In the genomic region with DNA sequence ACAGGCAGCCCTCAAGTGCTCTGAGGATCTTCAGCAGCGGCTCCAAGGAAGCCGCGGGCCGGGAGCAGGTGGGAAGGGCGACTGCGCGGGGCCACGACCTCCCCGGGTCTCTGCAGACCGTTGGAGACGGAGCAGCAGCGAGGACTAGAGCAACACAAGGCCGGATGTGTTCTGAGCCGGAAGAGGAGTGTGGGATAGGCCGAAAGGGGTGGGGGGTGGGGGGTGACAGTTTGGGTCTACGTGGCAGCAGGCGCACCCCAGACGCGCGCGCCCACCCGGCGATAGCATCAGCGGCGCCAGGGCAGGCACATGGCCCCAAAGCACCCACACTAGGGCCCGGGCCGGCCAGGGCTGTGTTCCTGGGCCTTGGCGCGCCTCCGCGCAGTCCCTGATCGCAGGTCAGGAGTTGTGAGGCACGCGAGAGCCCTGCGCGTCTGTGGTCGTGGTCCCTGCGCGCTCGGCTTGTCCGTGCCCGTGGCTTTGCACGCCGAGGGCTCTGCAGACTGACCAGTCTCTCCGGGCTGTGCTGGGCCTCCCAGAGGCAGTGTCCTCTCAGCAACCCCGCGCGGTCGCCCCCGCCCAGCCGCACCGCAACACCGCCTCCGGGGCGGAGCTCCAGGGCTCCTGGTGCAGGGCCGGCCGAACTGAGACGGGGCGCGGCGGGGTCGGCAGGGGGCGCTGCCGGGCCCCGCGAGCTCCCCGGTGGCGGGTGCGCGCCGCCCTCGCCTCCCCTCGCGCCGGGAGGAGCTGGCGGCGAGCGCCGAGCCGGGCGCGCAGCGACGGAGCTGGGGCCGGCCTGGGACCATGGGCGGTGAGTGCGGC, we compare ENCODE assay signal across 1 cellular context.
TF ChIP-seq lines count a peak whose summit lies in the region.

A gene with protein sequence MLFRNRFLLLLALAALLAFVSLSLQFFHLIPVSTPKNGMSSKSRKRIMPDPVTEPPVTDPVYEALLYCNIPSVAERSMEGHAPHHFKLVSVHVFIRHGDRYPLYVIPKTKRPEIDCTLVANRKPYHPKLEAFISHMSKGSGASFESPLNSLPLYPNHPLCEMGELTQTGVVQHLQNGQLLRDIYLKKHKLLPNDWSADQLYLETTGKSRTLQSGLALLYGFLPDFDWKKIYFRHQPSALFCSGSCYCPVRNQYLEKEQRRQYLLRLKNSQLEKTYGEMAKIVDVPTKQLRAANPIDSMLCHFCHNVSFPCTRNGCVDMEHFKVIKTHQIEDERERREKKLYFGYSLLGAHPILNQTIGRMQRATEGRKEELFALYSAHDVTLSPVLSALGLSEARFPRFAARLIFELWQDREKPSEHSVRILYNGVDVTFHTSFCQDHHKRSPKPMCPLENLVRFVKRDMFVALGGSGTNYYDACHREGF (plus strand): TSS at position 725 of the 822 bp plus-strand sequence. CDS start 28,351 bp downstream, outside the sequence.

TF ChIP-seq in HepG2, 621 proteins besides CTCF, POLR2A, EP300 and RAD21 (continued from another document):
- TF ChIP-seq, protein P1, sequence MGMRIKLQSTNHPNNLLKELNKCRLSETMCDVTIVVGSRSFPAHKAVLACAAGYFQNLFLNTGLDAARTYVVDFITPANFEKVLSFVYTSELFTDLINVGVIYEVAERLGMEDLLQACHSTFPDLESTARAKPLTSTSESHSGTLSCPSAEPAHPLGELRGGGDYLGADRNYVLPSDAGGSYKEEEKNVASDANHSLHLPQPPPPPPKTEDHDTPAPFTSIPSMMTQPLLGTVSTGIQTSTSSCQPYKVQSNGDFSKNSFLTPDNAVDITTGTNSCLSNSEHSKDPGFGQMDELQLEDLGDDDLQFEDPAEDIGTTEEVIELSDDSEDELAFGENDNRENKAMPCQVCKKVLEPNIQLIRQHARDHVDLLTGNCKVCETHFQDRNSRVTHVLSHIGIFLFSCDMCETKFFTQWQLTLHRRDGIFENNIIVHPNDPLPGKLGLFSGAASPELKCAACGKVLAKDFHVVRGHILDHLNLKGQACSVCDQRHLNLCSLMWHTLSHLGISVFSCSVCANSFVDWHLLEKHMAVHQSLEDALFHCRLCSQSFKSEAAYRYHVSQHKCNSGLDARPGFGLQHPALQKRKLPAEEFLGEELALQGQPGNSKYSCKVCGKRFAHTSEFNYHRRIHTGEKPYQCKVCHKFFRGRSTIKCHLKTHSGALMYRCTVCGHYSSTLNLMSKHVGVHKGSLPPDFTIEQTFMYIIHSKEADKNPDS (CRISPR knock-in tag; IDR thresholded peaks at IDR 0.05), result no peak
- TF ChIP-seq ZNF672 (CRISPR knock-in tag; IDR thresholded peaks at IDR 0.05) (no peak), TSC22D2 (CRISPR knock-in tag; IDR thresholded peaks at IDR 0.05; ENCODE audit: borderline replicate concordance) (no peak), ZSCAN12 (CRISPR knock-in tag; IDR thresholded peaks at IDR 0.05) (no peak), ZNF446 (CRISPR knock-in tag; IDR thresholded peaks at IDR 0.05) (no peak), SRSF4 (IDR thresholded peaks at IDR 0.05; ENCODE audit: low read depth, low read length, poor library complexity, severe bottlenecking) (no peak), PAF1 (CRISPR knock-in tag; IDR thresholded peaks at IDR 0.05) (no peak), TOE1 (CRISPR knock-in tag; IDR thresholded peaks at IDR 0.05) (no peak), SMYD3 (CRISPR knock-in tag; IDR thresholded peaks at IDR 0.05) (no peak), STAG1 (CRISPR knock-in tag; IDR thresholded peaks at IDR 0.05) (peak; percentile 29; the same call in 1 of the 2 replicates)
- TF ChIP-seq, protein P2, sequence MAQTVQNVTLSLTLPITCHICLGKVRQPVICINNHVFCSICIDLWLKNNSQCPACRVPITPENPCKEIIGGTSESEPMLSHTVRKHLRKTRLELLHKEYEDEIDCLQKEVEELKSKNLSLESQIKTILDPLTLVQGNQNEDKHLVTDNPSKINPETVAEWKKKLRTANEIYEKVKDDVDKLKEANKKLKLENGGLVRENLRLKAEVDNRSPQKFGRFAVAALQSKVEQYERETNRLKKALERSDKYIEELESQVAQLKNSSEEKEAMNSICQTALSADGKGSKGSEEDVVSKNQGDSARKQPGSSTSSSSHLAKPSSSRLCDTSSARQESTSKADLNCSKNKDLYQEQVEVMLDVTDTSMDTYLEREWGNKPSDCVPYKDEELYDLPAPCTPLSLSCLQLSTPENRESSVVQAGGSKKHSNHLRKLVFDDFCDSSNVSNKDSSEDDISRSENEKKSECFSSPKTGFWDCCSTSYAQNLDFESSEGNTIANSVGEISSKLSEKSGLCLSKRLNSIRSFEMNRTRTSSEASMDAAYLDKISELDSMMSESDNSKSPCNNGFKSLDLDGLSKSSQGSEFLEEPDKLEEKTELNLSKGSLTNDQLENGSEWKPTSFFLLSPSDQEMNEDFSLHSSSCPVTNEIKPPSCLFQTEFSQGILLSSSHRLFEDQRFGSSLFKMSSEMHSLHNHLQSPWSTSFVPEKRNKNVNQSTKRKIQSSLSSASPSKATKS (CRISPR knock-in tag; IDR thresholded peaks at IDR 0.05), result no peak
- TF ChIP-seq, protein P3, sequence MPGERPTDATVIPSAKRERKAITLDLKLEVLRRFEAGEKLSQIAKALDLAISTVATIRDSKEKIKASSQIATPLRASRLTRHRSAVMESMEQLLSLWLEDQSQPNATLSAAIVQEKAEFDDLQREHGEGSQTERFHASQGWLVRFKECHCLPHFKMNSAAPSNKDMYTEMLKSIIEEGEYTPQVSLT (CRISPR knock-in tag; IDR thresholded peaks at IDR 0.05; ENCODE audit: borderline replicate concordance, low read depth), result no peak
- TF ChIP-seq, protein P4, sequence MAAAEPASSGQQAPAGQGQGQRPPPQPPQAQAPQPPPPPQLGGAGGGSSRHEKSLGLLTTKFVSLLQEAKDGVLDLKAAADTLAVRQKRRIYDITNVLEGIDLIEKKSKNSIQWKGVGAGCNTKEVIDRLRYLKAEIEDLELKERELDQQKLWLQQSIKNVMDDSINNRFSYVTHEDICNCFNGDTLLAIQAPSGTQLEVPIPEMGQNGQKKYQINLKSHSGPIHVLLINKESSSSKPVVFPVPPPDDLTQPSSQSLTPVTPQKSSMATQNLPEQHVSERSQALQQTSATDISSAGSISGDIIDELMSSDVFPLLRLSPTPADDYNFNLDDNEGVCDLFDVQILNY (CRISPR knock-in tag; conservative IDR thresholded peaks at IDR 0.05), result no peak
- TF ChIP-seq, protein P5, sequence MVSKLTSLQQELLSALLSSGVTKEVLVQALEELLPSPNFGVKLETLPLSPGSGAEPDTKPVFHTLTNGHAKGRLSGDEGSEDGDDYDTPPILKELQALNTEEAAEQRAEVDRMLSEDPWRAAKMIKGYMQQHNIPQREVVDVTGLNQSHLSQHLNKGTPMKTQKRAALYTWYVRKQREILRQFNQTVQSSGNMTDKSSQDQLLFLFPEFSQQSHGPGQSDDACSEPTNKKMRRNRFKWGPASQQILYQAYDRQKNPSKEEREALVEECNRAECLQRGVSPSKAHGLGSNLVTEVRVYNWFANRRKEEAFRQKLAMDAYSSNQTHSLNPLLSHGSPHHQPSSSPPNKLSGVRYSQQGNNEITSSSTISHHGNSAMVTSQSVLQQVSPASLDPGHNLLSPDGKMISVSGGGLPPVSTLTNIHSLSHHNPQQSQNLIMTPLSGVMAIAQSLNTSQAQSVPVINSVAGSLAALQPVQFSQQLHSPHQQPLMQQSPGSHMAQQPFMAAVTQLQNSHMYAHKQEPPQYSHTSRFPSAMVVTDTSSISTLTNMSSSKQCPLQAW (CRISPR knock-in tag; IDR thresholded peaks at IDR 0.05), result no peak
